ENCODE assay signal across 8 cellular contexts in genomic region chr5:84383816-84384603, GRCh38. TPM values are rescaled to one million over a fixed set of nuclear protein-coding genes. Genes with fewer than 3 reads are reported as not detected.
DNase-seq lines count a peak whose midpoint lies in the region; ATAC-seq and TF ChIP-seq lines count a peak whose summit lies in the region.

No MANE protein-coding gene starts in this region.

- no peak for TF ChIP-seq CTCF in coronary artery (IDR thresholded peaks at IDR 0.05)

- peak; percentile 31 for DNase-seq in AG08396 (ENCODE audit: low spot score)
- peak; percentile 71 for DNase-seq in M059J (ENCODE audit: low read depth)
- DNase-seq in coronary artery (ENCODE audit: low spot score), result peak; percentile 76
- DNase-seq in left kidney (ENCODE audit: low read depth, low spot score), result peak; percentile 73

- H3K27ac ChIP-seq in coronary artery, result peak overlapping the region; percentile 91
- peak overlapping the region; percentile 82 for H3K27ac ChIP-seq in temporal lobe (ENCODE audit: low read depth, low read length)

- H3K4me3 ChIP-seq in coronary artery, result peak overlapping the region; percentile 90

- ATAC-seq in GM19452 (IDR thresholded peaks at IDR 0.05; ENCODE audit: unreplicated experiment) (no peak), HG02623 (IDR thresholded peaks at IDR 0.05; ENCODE audit: unreplicated experiment) (no peak), GM18517 (IDR thresholded peaks at IDR 0.05; ENCODE audit: unreplicated experiment) (no peak)

RNA-seq across cellular contexts. Expression of gene EDIL3, which starts 0.7 kb away (rescaled TPM):
- total RNA-seq in M059J (2014; rRNA removed; shearing (Covaris generic)), result 73.0 and 109 TPM in 2 replicates
- total RNA-seq in temporal lobe, result 37.1 TPM
